17 cellular contexts compared by ENCODE assay signal in the genomic region with DNA sequence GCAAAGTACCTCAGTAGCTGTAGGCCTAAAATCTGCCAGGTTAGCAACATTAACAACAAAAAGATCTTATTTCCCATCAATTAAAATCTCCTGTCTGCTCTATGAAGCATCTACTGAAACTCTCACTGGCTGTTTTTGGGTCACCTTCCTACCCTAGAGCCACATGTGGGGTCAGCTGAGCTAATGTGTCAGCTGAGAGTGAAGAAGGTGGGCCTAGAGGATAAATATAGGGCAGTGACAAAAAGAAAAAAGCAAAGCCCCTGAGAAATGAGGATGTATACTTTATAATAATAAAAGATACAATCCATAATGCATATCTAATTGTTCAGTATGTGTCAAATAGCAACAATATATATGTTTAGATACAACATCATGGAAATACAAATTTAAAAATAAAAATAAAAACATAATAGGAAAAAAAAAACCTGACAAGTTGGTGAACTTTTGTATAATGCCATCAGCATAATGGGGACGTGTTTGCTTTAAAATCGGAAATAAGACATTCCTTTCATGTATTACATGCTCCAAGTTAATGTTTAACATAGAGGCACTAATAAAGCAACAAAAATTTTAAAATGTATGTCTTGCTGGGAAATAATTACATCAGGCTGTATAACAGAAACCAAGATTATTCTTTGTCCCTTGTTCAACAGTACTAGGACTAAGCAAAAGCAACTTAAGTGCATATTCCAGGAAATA.
DNase-seq lines count a peak whose midpoint lies in the region; ATAC-seq, FAIRE-seq and TF ChIP-seq lines count a peak whose summit lies in the region.
"Had no signal": no experiment of that assay in that cellular context is flagged by ENCODE, and none has a peak within 500 bp of the region (broad histone marks: within the 10 kb centered on the region; RNA-seq: fewer than 3 reads in every experiment).

No MANE protein-coding gene starts in this region.

- no peak overlapping the region for H2BK120ac ChIP-seq in mesenchymal stem cell (ENCODE audit: low read depth, low read length)

- H3K18ac ChIP-seq in mesenchymal stem cell (ENCODE audit: low read depth in 1 of 2, low read length in 2 of 2), result peak overlapping the region in 1 of 2 experiments; percentile 77

- H3K9me3 ChIP-seq in colonic mucosa (no peaks in the 10 kb centered on the region), mesenchymal stem cell (ENCODE audit: control insufficient read depth, low read length) (no peaks in the 10 kb centered on the region), small intestine (ENCODE audit: control insufficient read depth, low read depth) (no peaks in the 10 kb centered on the region), stomach (no peaks in the 10 kb centered on the region)

- no peak overlapping the region for H3K23ac ChIP-seq in mesenchymal stem cell (ENCODE audit: low read length in 2 of 2)

- TF ChIP-seq EP300 in stomach (IDR thresholded peaks at IDR 0.05), result no peak

- H3K14ac ChIP-seq in mesenchymal stem cell (ENCODE audit: low read length in 2 of 2), result no peak overlapping the region

- H2BK12ac ChIP-seq in mesenchymal stem cell (ENCODE audit: low read length in 2 of 2), result peak overlapping the region in 1 of 2 experiments; percentile 63

- H3K36me3 ChIP-seq in colonic mucosa (no peaks in the 10 kb centered on the region), mesenchymal stem cell (ENCODE audit: control insufficient read depth in 1 of 2, insufficient read depth in 2 of 2, low read depth in 1 of 2, low read length in 2 of 2) (no peaks in the 10 kb centered on the region), small intestine (ENCODE audit: control insufficient read depth in 2 of 2, insufficient read depth in 2 of 2, low read length in 2 of 2) (no peaks in the 10 kb centered on the region), stomach (no peaks in the 10 kb centered on the region)

- TF ChIP-seq POLR2A in stomach (IDR thresholded peaks at IDR 0.05), result no peak

- H3K9me3 Mint-ChIP-seq in activated T-cell treated with anti-CD3 and anti-CD28 coated beads, Interleukin-2, amount 50 U/mL, for 24 hours, result no peaks in the 10 kb centered on the region
- H3K9me3 Mint-ChIP-seq: CD4-positive, alpha-beta T cell had no signal

- H3K4me3 Mint-ChIP-seq in activated T-cell treated with anti-CD3 and anti-CD28 coated beads, Interleukin-2, amount 50 U/mL, for 24 hours, result no peak overlapping the region
- H3K4me3 Mint-ChIP-seq: CD4-positive, alpha-beta T cell had no signal

- H2BK5ac ChIP-seq in mesenchymal stem cell (ENCODE audit: low read depth, low read length, poor library complexity, severe bottlenecking), result no peak overlapping the region

- intact Hi-C loops in colonic mucosa (cut with DNase I), result no loop called here
- intact Hi-C loops in stomach (cut with DNase I; ENCODE audit: low total_unique reads), result no loop called here

- H2AK5ac ChIP-seq in mesenchymal stem cell (ENCODE audit: low read length, severe bottlenecking), result no peak overlapping the region

- no peak overlapping the region for H3K27ac Mint-ChIP-seq in activated T-cell treated with anti-CD3 and anti-CD28 coated beads, Interleukin-2, amount 50 U/mL, for 24 hours
- H3K27ac Mint-ChIP-seq: CD4-positive, alpha-beta T cell had no signal

- no peaks in the 10 kb centered on the region for H3K27me3 ChIP-seq in colonic mucosa
- H3K27me3 ChIP-seq in mesenchymal stem cell (ENCODE audit: control insufficient read depth in 1 of 2, insufficient read depth in 1 of 2, low read length in 2 of 2), result no peaks in the 10 kb centered on the region
- no peaks in the 10 kb centered on the region for H3K27me3 ChIP-seq in small intestine (ENCODE audit: control insufficient read depth in 2 of 2, insufficient read depth in 2 of 2, low read length in 2 of 2)
- no peaks in the 10 kb centered on the region for H3K27me3 ChIP-seq in stomach

- H3K9ac ChIP-seq in colonic mucosa (ENCODE audit: low read depth in 2 of 2, low read length in 2 of 2) (no peak overlapping the region), mesenchymal stem cell (ENCODE audit: low read length) (no peak overlapping the region)

- H3K79me1 ChIP-seq in mesenchymal stem cell (replicated peaks; ENCODE audit: low read length, poor library complexity, severe bottlenecking), result no peaks in the 10 kb centered on the region

- H3K27me3 Mint-ChIP-seq in activated T-cell treated with anti-CD3 and anti-CD28 coated beads, Interleukin-2, amount 50 U/mL, for 24 hours, result no peaks in the 10 kb centered on the region
- H3K27me3 Mint-ChIP-seq: CD4-positive, alpha-beta T cell had no signal

- H2AFZ ChIP-seq in mesenchymal stem cell (ENCODE audit: low read depth, low read length), result no peak overlapping the region

- H4K91ac ChIP-seq in mesenchymal stem cell (ENCODE audit: low read length), result no peak overlapping the region

- H3K4me3 ChIP-seq in colonic mucosa (no peak overlapping the region), mesenchymal stem cell (ENCODE audit: insufficient read depth in 1 of 2, low read depth in 1 of 2, low read length in 2 of 2) (no peak overlapping the region), small intestine (ENCODE audit: low read depth in 1 of 2, low read length in 2 of 2) (no peak overlapping the region), stomach (no peak overlapping the region)

- peak overlapping the region in 1 of 2 experiments; percentile 79 for H3K4ac ChIP-seq in mesenchymal stem cell (ENCODE audit: low read depth in 1 of 2, low read length in 2 of 2)

- DNase-seq in colonic mucosa (no peak), mesenchymal stem cell (no peak), small intestine (peak; percentile 0), stomach (no peak)
- DNase-seq in activated T-cell treated with anti-CD3 and anti-CD28 coated beads, Interleukin-2, amount 50 U/mL, for 24 hours, result no peak
- DNase-seq in stimulated activated naive CD4-positive, alpha-beta T cell treated with Interleukin-2 at 50 U/mL for 16 hours (lab: John Stamatoyannopoulos, UW), result no peak
- DNase-seq: ACHN; CD4-positive, alpha-beta T cell; IMR-90; NCI-H1417; NCI-H1930; NCI-H2171; NCI-H774; Right ventricle myocardium superior had no signal

- H3K4me2 ChIP-seq in mesenchymal stem cell (ENCODE audit: low read length, poor library complexity, severe bottlenecking), result no peak overlapping the region

- ATAC-seq in HG03432 (IDR thresholded peaks at IDR 0.05; ENCODE audit: unreplicated experiment), result peak; percentile 28
- ATAC-seq: Panc1 had no signal

- H3K4me1 Mint-ChIP-seq in activated T-cell treated with anti-CD3 and anti-CD28 coated beads, Interleukin-2, amount 50 U/mL, for 24 hours (ENCODE audit: low read depth), result no peaks in the 10 kb centered on the region

- no peak overlapping the region for H2BK15ac ChIP-seq in mesenchymal stem cell (ENCODE audit: low read depth, poor library complexity, severe bottlenecking)

- no CpG with 5 or more reads among the region's 2 CpGs for WGBS in mesenchymal stem cell
- WGBS in small intestine, 3 donors, result 9 to 46% (median 26%) methylated on average over 2 of the region's 2 CpGs
- WGBS in stomach, 5 donors, result 22 to 48% (median 30%) methylated on average over 2 of the region's 2 CpGs

- H3K27ac ChIP-seq in colonic mucosa (peak overlapping the region; percentile 66), mesenchymal stem cell (ENCODE audit: low read length, poor library complexity, severe bottlenecking) (peak overlapping the region; percentile 51), small intestine (ENCODE audit: low read depth in 1 of 2, low read length in 1 of 2) (no peak overlapping the region), stomach (no peak overlapping the region)

- H3K36me3 Mint-ChIP-seq in activated T-cell treated with anti-CD3 and anti-CD28 coated beads, Interleukin-2, amount 50 U/mL, for 24 hours (ENCODE audit: low read depth), result no peaks in the 10 kb centered on the region

- H3K4me1 ChIP-seq in colonic mucosa (no peaks in the 10 kb centered on the region), mesenchymal stem cell (ENCODE audit: control insufficient read depth, insufficient read depth, low read depth, low read length) (peaks cover 1% of the 10 kb centered on the region), small intestine (ENCODE audit: control insufficient read depth in 2 of 2, insufficient read depth in 1 of 2, low read depth in 1 of 2, low read length in 1 of 2) (no peaks in the 10 kb centered on the region), stomach (peaks cover 0 to 9% (median 0%) of the 10 kb centered on the region in 4 donors)

- H4K8ac ChIP-seq in mesenchymal stem cell (ENCODE audit: low read length), result peak overlapping the region; percentile 57

- TF ChIP-seq CTCF in colonic mucosa (IDR thresholded peaks at IDR 0.05) (no peak), stomach (IDR thresholded peaks at IDR 0.05) (no peak)

- no peak for FAIRE-seq in small intestine (lab: Jason Lieb, UNC)
- FAIRE-seq: H54 had no signal

Comparison
In these comparisons a context has a peak if more than half of its experiments do, and no peak if none do; other contexts are left out.
1. H3K27ac ChIP-seq: peak in colonic mucosa (single experiment) and mesenchymal stem cell (single experiment); none in small intestine (0 of 2) and stomach (0 of 5).